16 cellular contexts compared by ENCODE assay signal in genomic region chr6:2237001-2237400, GRCh38. TPM values are rescaled to one million over a fixed set of nuclear protein-coding genes. Genes with fewer than 3 reads are reported as not detected.
DNase-seq lines count a peak whose midpoint lies in the region; ATAC-seq, FAIRE-seq and TF ChIP-seq lines count a peak whose summit lies in the region.
"Had no signal": no experiment of that assay in that cellular context is flagged by ENCODE, and none has a peak within 500 bp of the region (broad histone marks: within the 10 kb centered on the region; RNA-seq: fewer than 3 reads in every experiment).

No MANE protein-coding gene starts in this region.

- FAIRE-seq in astrocyte (lab: Jason Lieb, UNC): no peak

- no peaks in the 10 kb centered on the region for H3K4me1 Mint-ChIP-seq in astrocyte (ENCODE audit: low read depth, unreplicated experiment)
- H3K4me1 Mint-ChIP-seq: nephron had no signal

- POLR2A ChIA-PET in AG04449 (lab: Yijun Ruan, JAX) (interaction anchor here (0.6 kb wide), 1 partner anchor 306 kb away, joined by 5 read pairs; no protein-coding TSS in a partner anchor), HEK293 (lab: Yijun Ruan, JAX) (interaction anchor here (1.0 kb wide), 1 partner anchor 28 kb away, joined by 8 read pairs; no protein-coding TSS in a partner anchor)

- H3K27me3 Mint-ChIP-seq in astrocyte (ENCODE audit: low read depth, unreplicated experiment): no peaks in the 10 kb centered on the region
- H3K27me3 Mint-ChIP-seq: activated CD4-positive, alpha-beta T cell treated with anti-CD3 and anti-CD28 coated beads, Interleukin-2, amount 10 ng/mL, durations not matched to agents 24 days and 14 days had no signal

- H4K20me1 ChIP-seq in astrocyte (ENCODE audit: insufficient read depth, low read length): no peaks in the 10 kb centered on the region

- H3K36me3 Mint-ChIP-seq in astrocyte (ENCODE audit: low read depth, unreplicated experiment): no peaks in the 10 kb centered on the region

- H3K4me3 ChIP-seq in AG04449 (ENCODE audit: low read depth, low read length) (no peak overlapping the region), HEK293 (ENCODE audit: low read depth, low read length) (no peak overlapping the region), astrocyte (ENCODE audit: insufficient read depth, low read depth, low read length) (no peak overlapping the region)
- H3K4me3 ChIP-seq: SJSA1 had no signal

- no peaks in the 10 kb centered on the region for H3K4me1 ChIP-seq in HEK293 (ENCODE audit: control insufficient read depth, insufficient read depth, low read length)
- no peaks in the 10 kb centered on the region for H3K4me1 ChIP-seq in astrocyte (ENCODE audit: insufficient read depth, low read length)

- CTCF ChIA-PET in AG04449 (lab: Yijun Ruan, JAX) (interaction anchor here (0.9 to 1.3 kb wide), 5 partner anchors 23 to 133 kb away, joined by 3 to 4 read pairs (median 3); no protein-coding TSS in a partner anchor), HEK293 (lab: Yijun Ruan, JAX) (interaction anchor here (1.1 to 2.0 kb wide), 2 partner anchors 11 to 28 kb away, joined by 3 to 9 read pairs; no protein-coding TSS in a partner anchor)

- no peak overlapping the region for H3K4me3 Mint-ChIP-seq in astrocyte (ENCODE audit: unreplicated experiment)
- H3K4me3 Mint-ChIP-seq: activated CD4-positive, alpha-beta T cell treated with anti-CD3 and anti-CD28 coated beads, Interleukin-2, amount 10 ng/mL, durations not matched to agents 24 days and 14 days; nephron had no signal

- no peaks in the 10 kb centered on the region for H3K9me3 Mint-ChIP-seq in astrocyte (ENCODE audit: unreplicated experiment)
- H3K9me3 Mint-ChIP-seq: activated CD4-positive, alpha-beta T cell treated with anti-CD3 and anti-CD28 coated beads, Interleukin-2, amount 10 ng/mL, durations not matched to agents 24 days and 14 days; nephron had no signal

- no peak overlapping the region for H3K27ac Mint-ChIP-seq in astrocyte (ENCODE audit: unreplicated experiment)
- H3K27ac Mint-ChIP-seq: activated CD4-positive, alpha-beta T cell treated with anti-CD3 and anti-CD28 coated beads, Interleukin-2, amount 10 ng/mL, durations not matched to agents 24 days and 14 days; nephron had no signal

- no peak overlapping the region for H2AFZ ChIP-seq in astrocyte (ENCODE audit: low read depth, low read length)

- no peaks in the 10 kb centered on the region for H3K36me3 ChIP-seq in HEK293 (ENCODE audit: control insufficient read depth in 2 of 2, insufficient read depth in 1 of 2, low read length in 2 of 2)
- H3K36me3 ChIP-seq in astrocyte (ENCODE audit: insufficient read depth, low read length): no peaks in the 10 kb centered on the region
- H3K36me3 ChIP-seq: SJSA1 had no signal

- DNase-seq in AG04449 (ENCODE audit: low read depth, low spot score) (peak; percentile 82), astrocyte (ENCODE audit: low read depth) (peak; percentile 95), glomerular endothelial cell (ENCODE audit: extremely low read depth, low read depth, low spot score) (peak; percentile 74), activated gamma-delta T cell treated with Interleukin-2 at 50 U/mL for 16 hours (no peak)
- DNase-seq in stimulated activated CD8-positive, alpha-beta memory T cell treated with anti-CD3 and anti-CD28 coated beads, Interleukin-4, amount 100 ng/mL, for 48 hours: no peak
- DNase-seq: activated CD4-positive, alpha-beta T cell treated with anti-CD3 and anti-CD28 coated beads, Interleukin-2, amount 10 ng/mL, durations not matched to agents 24 days and 14 days; activated naive CD4-positive, alpha-beta T cell treated with Interleukin-2 at 50 U/mL for 16 hours; C1 segment of cervical spinal cord; effector CD4-positive, alpha-beta T cell; MM.1S; stimulated activated naive CD4-positive, alpha-beta T cell had no signal

- H3K4me2 ChIP-seq in astrocyte (ENCODE audit: low read length): peak overlapping the region; percentile 1

- H3K9me3 ChIP-seq in HEK293 (ENCODE audit: control insufficient read depth, insufficient read depth, low read depth, low read length) (no peaks in the 10 kb centered on the region), astrocyte (ENCODE audit: insufficient read depth, low read depth, low read length) (no peaks in the 10 kb centered on the region)
- H3K9me3 ChIP-seq: SJSA1 had no signal

- H3K27me3 ChIP-seq in astrocyte (ENCODE audit: insufficient read depth, low read length): no peaks in the 10 kb centered on the region
- H3K27me3 ChIP-seq: SJSA1 had no signal

- no peak for ATAC-seq in GM18517 (IDR thresholded peaks at IDR 0.05; ENCODE audit: unreplicated experiment)
- no peak for ATAC-seq in HG02938 (IDR thresholded peaks at IDR 0.05; ENCODE audit: unreplicated experiment)

- no peaks in the 10 kb centered on the region for H3K79me2 ChIP-seq in astrocyte (ENCODE audit: insufficient read depth, low read length)

- TF ChIP-seq CTCF in AG04449 (IDR thresholded peaks at IDR 0.05; ENCODE audit: insufficient read depth, low read length, missing control alignments) (no peak), HEK293 (tag by site-specific recombination; IDR thresholded peaks at IDR 0.05) (no peak), astrocyte (IDR thresholded peaks at IDR 0.05; ENCODE audit: insufficient read depth, low read depth, low read length) (no peak)

- H3K9ac ChIP-seq in astrocyte (ENCODE audit: low read length): no peak overlapping the region

- H3K27ac ChIP-seq in HEK293 (ENCODE audit: extremely low read depth, low read depth, low read length): no peak overlapping the region
- H3K27ac ChIP-seq in astrocyte (ENCODE audit: low read depth, low read length): peak overlapping the region; percentile 34
- H3K27ac ChIP-seq: SJSA1 had no signal

TF ChIP-seq in HEK293, 187 proteins besides CTCF, POLR2A, EP300 and RAD21:
- TF ChIP-seq ZNF792 (tag by site-specific recombination; IDR thresholded peaks at IDR 0.05) (no peak), GFI1B (tag by site-specific recombination; IDR thresholded peaks at IDR 0.05) (no peak), ZNF391 (tag by site-specific recombination; IDR thresholded peaks at IDR 0.05; ENCODE audit: borderline replicate concordance, low read depth) (no peak), ZNF629 (tag by site-specific recombination; IDR thresholded peaks at IDR 0.05) (peak; percentile 30; the same call in 1 of the 2 replicates)

RNA-seq across cellular contexts. Expression of gene GMDS, which starts 8.4 kb away (rescaled TPM):
- total RNA-seq in astrocyte: 9.4 and 12.3 TPM in 2 replicates
- 24.4 and 26.3 TPM in 2 replicates for total RNA-seq in glomerular endothelial cell

Comparison
In these comparisons a context has a peak if more than half of its experiments do, and no peak if none do; other contexts are left out.
1. DNase-seq: peak in AG04449 (single experiment), astrocyte (single experiment) and glomerular endothelial cell (single experiment); none in activated gamma-delta T cell treated with Interleukin-2 at 50 U/mL for 16 hours (single experiment) and stimulated activated CD8-positive, alpha-beta memory T cell treated with anti-CD3 and anti-CD28 coated beads, Interleukin-4, amount 100 ng/mL, for 48 hours (single experiment).